Comparison of ENCODE assay signal across 6 cellular contexts in genomic region chr19:461664-462551, GRCh38.
DNase-seq lines count a peak whose midpoint lies in the region; ATAC-seq lines count a peak whose summit lies in the region.

No MANE protein-coding gene starts in this region.

- DNase-seq in NCI-H1092 (lab: John Stamatoyannopoulos, UW) (peak; percentile 58), midbrain (lab: John Stamatoyannopoulos, UW) (peak; percentile 27)

- H3K27ac Mint-ChIP-seq in activated naive CD8-positive, alpha-beta T cell, result no peak overlapping the region

- H3K27me3 Mint-ChIP-seq in activated naive CD8-positive, alpha-beta T cell, result no peaks in the 10 kb centered on the region

- H3K36me3 Mint-ChIP-seq in activated naive CD8-positive, alpha-beta T cell, result no peaks in the 10 kb centered on the region

- peak overlapping the region; percentile 73 for H3K4me3 Mint-ChIP-seq in activated naive CD8-positive, alpha-beta T cell

- peaks cover 12% of the 10 kb centered on the region for H3K4me1 Mint-ChIP-seq in activated naive CD8-positive, alpha-beta T cell (ENCODE audit: low read depth)

- H3K9me3 Mint-ChIP-seq in activated naive CD8-positive, alpha-beta T cell (ENCODE audit: low read depth), result no peaks in the 10 kb centered on the region

- no peak for ATAC-seq in GM19328 (IDR thresholded peaks at IDR 0.05; ENCODE audit: unreplicated experiment)
- no peak for ATAC-seq in HG03442 (IDR thresholded peaks at IDR 0.05; ENCODE audit: unreplicated experiment)
- no peak for ATAC-seq in HG02938 (IDR thresholded peaks at IDR 0.05; ENCODE audit: unreplicated experiment)
